11 cellular contexts compared by ENCODE assay signal in the genomic region with DNA sequence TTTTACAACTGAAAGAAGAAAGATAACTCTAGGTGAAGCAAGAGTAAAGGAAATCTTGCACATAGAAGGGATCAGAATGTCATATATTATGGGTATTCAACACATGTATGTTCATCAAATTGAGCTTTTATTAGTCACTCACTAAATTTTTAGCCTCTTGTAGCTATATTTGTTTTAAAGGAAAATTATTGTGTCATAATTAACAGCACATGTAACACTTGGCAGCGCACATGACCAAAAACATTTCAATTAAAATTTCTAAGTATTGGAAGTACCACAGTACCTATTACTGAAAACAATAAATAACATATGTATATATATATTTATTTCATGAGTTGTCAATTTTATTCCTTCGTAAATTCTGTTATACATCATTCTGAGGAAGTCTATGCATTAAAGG.
"Had no signal": no experiment of that assay in that cellular context is flagged by ENCODE, and none has a peak within 500 bp of the region (broad histone marks: within the 10 kb centered on the region; RNA-seq: fewer than 3 reads in every experiment).

No MANE protein-coding gene starts in this region.

- H3K9ac ChIP-seq: GM23248 had no signal

- FAIRE-seq: H1, H54 had no signal

- DNase-seq: GM23248, GOT3, H7, H9, HCEC 1CT, HFFc6 had no signal

- H3K9me3 ChIP-seq: HAP-1 had no signal

- ATAC-seq: GM23338, HCT116 had no signal

- H3K27ac ChIP-seq: GM23248 had no signal

- H2AFZ ChIP-seq: GM23248, GM23338 had no signal

- H3K4me2 ChIP-seq: GM23338 had no signal

- H3K36me3 ChIP-seq: HAP-1 had no signal

- H3K4me3 ChIP-seq: GM23248, GM23338, HAP-1 had no signal

- H3K4me1 ChIP-seq: HAP-1 had no signal
